ENCODE assay signal across 33 cellular contexts in the genomic region with DNA sequence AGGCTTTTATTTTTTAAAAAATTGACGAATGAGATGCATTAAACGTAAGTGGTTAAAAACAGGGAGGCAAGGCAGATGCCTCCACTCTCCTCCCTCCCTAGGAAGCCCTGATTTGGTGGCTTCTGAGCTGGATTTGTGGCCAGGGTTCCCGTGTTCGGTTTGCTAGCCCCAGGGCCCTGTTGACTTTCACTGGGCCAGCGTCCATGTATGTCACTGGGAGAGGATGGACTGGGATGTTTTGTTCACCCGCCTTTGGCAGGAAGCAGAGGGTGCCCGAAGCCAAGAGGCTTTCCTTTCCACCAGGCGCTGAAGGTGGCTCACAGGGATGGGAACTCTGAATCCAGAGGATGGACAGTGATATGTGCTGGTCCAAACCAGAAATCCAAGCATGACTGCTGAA.
"Had no signal": no experiment of that assay in that cellular context is flagged by ENCODE, and none has a peak within 500 bp of the region (broad histone marks: within the 10 kb centered on the region; RNA-seq: fewer than 3 reads in every experiment).

No MANE protein-coding gene starts in this region.

- H3K4me3 Mint-ChIP-seq: activated B cell treated with CpG ODN at 0.5 μM for 24 hours; activated CD4-positive, alpha-beta memory T cell treated with anti-CD3 and anti-CD28 coated beads, Interleukin-2, amount 10 ng/mL, durations not matched to agents 7 days and 5 days; activated CD4-positive, alpha-beta T cell treated with anti-CD3 and anti-CD28 coated beads for 36 hours; activated CD4-positive, alpha-beta T cell treated with anti-CD3 and anti-CD28 coated beads, Interleukin-2, amount 10 ng/mL, durations not matched to agents 7 days and 5 days; activated CD8-positive, alpha-beta memory T cell treated with anti-CD3 and anti-CD28 coated beads, Interleukin-2, amount 10 ng/mL, durations not matched to agents 7 days and 5 days; activated CD8-positive, alpha-beta T cell treated with anti-CD3 and anti-CD28 coated beads, Interleukin-2, amount 10 ng/mL, durations not matched to agents 7 days and 5 days; activated naive CD4-positive, alpha-beta T cell treated with anti-CD3 and anti-CD28 coated beads, Interleukin-2, amount 10 ng/mL, durations not matched to agents 7 days and 5 days; activated naive CD4-positive, alpha-beta T cell treated with anti-CD3 and anti-CD28 coated beads, Interleukin-2, amount 50 U/mL, for 24 hours; activated naive CD8-positive, alpha-beta T cell; activated naive CD8-positive, alpha-beta T cell treated with anti-CD3 and anti-CD28 coated beads, Interleukin-2, amount 10 ng/mL, durations not matched to agents 7 days and 5 days; activated naive CD8-positive, alpha-beta T cell treated with anti-CD3 and anti-CD28 coated beads, Interleukin-2, amount 50 U/mL, for 24 hours; activated T-cell treated with anti-CD3 and anti-CD28 coated beads, Interleukin-2, amount 50 U/mL, for 24 hours; brain; T-helper 1 cell treated with Interleukin-12 subunit alpha and Interleukin-12 subunit beta and Interleukin-4 antibody, amounts not matched to agents 30 μg/mL and 1 μg/mL, for 36 hours; T-helper 2 cell treated with Interferon-gamma antibody and Interleukin-4, amounts not matched to agents 5 μg/mL and 100 μg/mL, for 36 hours had no signal

- H3K4me3 ChIP-seq: ascending aorta had no signal

- H3K4me1 Mint-ChIP-seq: activated B cell treated with CpG ODN at 0.5 μM for 24 hours; activated CD4-positive, alpha-beta memory T cell treated with anti-CD3 and anti-CD28 coated beads, Interleukin-2, amount 10 ng/mL, durations not matched to agents 7 days and 5 days; activated CD4-positive, alpha-beta T cell treated with anti-CD3 and anti-CD28 coated beads for 36 hours; activated CD4-positive, alpha-beta T cell treated with anti-CD3 and anti-CD28 coated beads, Interleukin-2, amount 10 ng/mL, durations not matched to agents 7 days and 5 days; activated CD8-positive, alpha-beta memory T cell treated with anti-CD3 and anti-CD28 coated beads, Interleukin-2, amount 10 ng/mL, durations not matched to agents 7 days and 5 days; activated naive CD4-positive, alpha-beta T cell treated with anti-CD3 and anti-CD28 coated beads, Interleukin-2, amount 10 ng/mL, durations not matched to agents 7 days and 5 days; activated naive CD4-positive, alpha-beta T cell treated with anti-CD3 and anti-CD28 coated beads, Interleukin-2, amount 50 U/mL, for 24 hours; activated naive CD8-positive, alpha-beta T cell treated with anti-CD3 and anti-CD28 coated beads, Interleukin-2, amount 10 ng/mL, durations not matched to agents 7 days and 5 days; activated naive CD8-positive, alpha-beta T cell treated with anti-CD3 and anti-CD28 coated beads, Interleukin-2, amount 50 U/mL, for 24 hours had no signal

- DNase-seq: activated B cell treated with CpG ODN at 0.5 μM for 24 hours; activated CD4-positive, alpha-beta memory T cell treated with anti-CD3 and anti-CD28 coated beads, Interleukin-2, amount 10 ng/mL, durations not matched to agents 7 days and 5 days; activated CD4-positive, alpha-beta T cell treated with anti-CD3 and anti-CD28 coated beads for 1 hour; activated CD4-positive, alpha-beta T cell treated with anti-CD3 and anti-CD28 coated beads for 36 hours; activated CD4-positive, alpha-beta T cell treated with anti-CD3 and anti-CD28 coated beads for 48 hours; activated CD4-positive, alpha-beta T cell treated with anti-CD3 and anti-CD28 coated beads, Interleukin-2, amount 10 ng/mL, durations not matched to agents 7 days and 5 days; activated CD4-positive, alpha-beta T cell treated with anti-CD3 and anti-CD28 coated beads, Interleukin-2, amount 50 U/mL, for 48 hours; activated CD8-positive, alpha-beta memory T cell treated with anti-CD3 and anti-CD28 coated beads for 24 hours; activated CD8-positive, alpha-beta memory T cell treated with anti-CD3 and anti-CD28 coated beads, Interleukin-2, amount 10 ng/mL, durations not matched to agents 7 days and 5 days; activated CD8-positive, alpha-beta memory T cell treated with anti-CD3 and anti-CD28 coated beads, Interleukin-2, amount 50 U/mL, for 48 hours; activated CD8-positive, alpha-beta T cell treated with anti-CD3 and anti-CD28 coated beads, Interleukin-2, amount 10 ng/mL, durations not matched to agents 7 days and 5 days; activated effector memory CD4-positive, alpha-beta T cell treated with Interleukin-2 at 50 U/mL for 16 hours; activated gamma-delta T cell; activated naive CD4-positive, alpha-beta T cell treated with anti-CD3 and anti-CD28 coated beads, Interleukin-2, amount 10 ng/mL, durations not matched to agents 7 days and 5 days; activated naive CD4-positive, alpha-beta T cell treated with Interleukin-2 at 50 U/mL for 16 hours; activated naive CD8-positive, alpha-beta T cell treated with anti-CD3 and anti-CD28 coated beads, Interleukin-2, amount 10 ng/mL, durations not matched to agents 7 days and 5 days; activated naive CD8-positive, alpha-beta T cell treated with anti-CD3 and anti-CD28 coated beads, Interleukin-2, amount 50 U/mL, for 24 hours; activated T-cell treated with anti-CD3 and anti-CD28 coated beads, Interleukin-2, amount 50 U/mL, for 24 hours; activated T-cell treated with anti-CD3 and anti-CD28 coated beads, Interleukin-2, amount 50 U/mL, for 48 hours; amygdala; central memory CD4-positive, alpha-beta T cell; T-helper 1 cell; T-helper 2 cell; T-helper 9 cell had no signal

- H3K27ac ChIP-seq: ascending aorta, VCaP had no signal

- ATAC-seq: activated CD4-positive, alpha-beta T cell treated with anti-CD3 and anti-CD28 coated beads for 36 hours; activated CD4-positive, CD25-positive, alpha-beta regulatory T cell treated with anti-CD3 and anti-CD28 coated beads, Interleukin-2, amount 50 U/mL, for 24 hours; activated CD8-positive, alpha-beta memory T cell treated with anti-CD3 and anti-CD28 coated beads, Interleukin-2, amount 10 ng/mL, durations not matched to agents 7 days and 5 days; activated CD8-positive, alpha-beta T cell treated with anti-CD3 and anti-CD28 coated beads, Interleukin-2, amount 10 ng/mL, durations not matched to agents 7 days and 5 days; activated naive CD8-positive, alpha-beta T cell treated with anti-CD3 and anti-CD28 coated beads, Interleukin-2, amount 50 U/mL, for 24 hours had no signal

- H3K36me3 ChIP-seq: ascending aorta had no signal

- H3K27ac Mint-ChIP-seq: activated B cell treated with CpG ODN at 0.5 μM for 24 hours; activated CD4-positive, alpha-beta memory T cell treated with anti-CD3 and anti-CD28 coated beads, Interleukin-2, amount 10 ng/mL, durations not matched to agents 7 days and 5 days; activated CD4-positive, alpha-beta T cell treated with anti-CD3 and anti-CD28 coated beads for 36 hours; activated CD4-positive, alpha-beta T cell treated with anti-CD3 and anti-CD28 coated beads, Interleukin-2, amount 10 ng/mL, durations not matched to agents 7 days and 5 days; activated CD8-positive, alpha-beta memory T cell treated with anti-CD3 and anti-CD28 coated beads, Interleukin-2, amount 10 ng/mL, durations not matched to agents 7 days and 5 days; activated CD8-positive, alpha-beta T cell treated with anti-CD3 and anti-CD28 coated beads, Interleukin-2, amount 10 ng/mL, durations not matched to agents 7 days and 5 days; activated naive CD4-positive, alpha-beta T cell treated with anti-CD3 and anti-CD28 coated beads, Interleukin-2, amount 10 ng/mL, durations not matched to agents 7 days and 5 days; activated naive CD4-positive, alpha-beta T cell treated with anti-CD3 and anti-CD28 coated beads, Interleukin-2, amount 50 U/mL, for 24 hours; activated naive CD8-positive, alpha-beta T cell; activated naive CD8-positive, alpha-beta T cell treated with anti-CD3 and anti-CD28 coated beads, Interleukin-2, amount 10 ng/mL, durations not matched to agents 7 days and 5 days; activated naive CD8-positive, alpha-beta T cell treated with anti-CD3 and anti-CD28 coated beads, Interleukin-2, amount 50 U/mL, for 24 hours; activated T-cell treated with anti-CD3 and anti-CD28 coated beads, Interleukin-2, amount 50 U/mL, for 24 hours; activated T-helper 2 cell treated with anti-CD3 and anti-CD28 coated beads, Interferon-gamma antibody, Interleukin-2, Interleukin-4, amounts not matched to agents 10 μg/mL and 5 μg/mL and 100 μg/mL, durations not matched to agents 14 hours and 24 hours and 36 hours; brain; T-helper 1 cell treated with Interleukin-12 subunit alpha and Interleukin-12 subunit beta and Interleukin-4 antibody, amounts not matched to agents 30 μg/mL and 1 μg/mL, for 36 hours; T-helper 2 cell treated with Interferon-gamma antibody and Interleukin-4, amounts not matched to agents 5 μg/mL and 100 μg/mL, for 36 hours had no signal

- H3K36me3 Mint-ChIP-seq: activated naive CD4-positive, alpha-beta T cell treated with anti-CD3 and anti-CD28 coated beads, Interleukin-2, amount 10 ng/mL, durations not matched to agents 7 days and 5 days; activated naive CD8-positive, alpha-beta T cell treated with anti-CD3 and anti-CD28 coated beads, Interleukin-2, amount 10 ng/mL, durations not matched to agents 7 days and 5 days; brain had no signal

- H3K27me3 ChIP-seq: ascending aorta had no signal

- H3K9me3 Mint-ChIP-seq: activated CD4-positive, alpha-beta memory T cell treated with anti-CD3 and anti-CD28 coated beads, Interleukin-2, amount 10 ng/mL, durations not matched to agents 7 days and 5 days had no signal
